8 cellular contexts compared by ENCODE assay signal in genomic region chr6:53349209-53349693, GRCh38. TPM values are rescaled to one million over a fixed set of nuclear protein-coding genes. Genes with fewer than 3 reads are reported as not detected.
A peak's percentile ranks its signal among the peaks of the same experiment; 100 is the strongest.
DNase-seq lines count a peak whose midpoint lies in the region; TF ChIP-seq lines count a peak whose summit lies in the region.

No MANE protein-coding gene starts in this region.

- no peaks in the 10 kb centered on the region for H3K9me3 ChIP-seq in fibroblast of lung (ENCODE audit: control insufficient read depth, insufficient read depth, low read depth, low read length)
- no peaks in the 10 kb centered on the region for H3K9me3 ChIP-seq in sigmoid colon

- POLR2A ChIA-PET in RWPE1 (lab: Yijun Ruan, JAX; ENCODE audit: low non-redundant PET), result no interaction called here

- peaks cover 5% of the 10 kb centered on the region for H3K4me1 ChIP-seq in fibroblast of lung (ENCODE audit: control insufficient read depth, extremely low read depth, insufficient read depth, low read length)
- peaks cover 0 to 25% (median 21%) of the 10 kb centered on the region in 4 donors for H3K4me1 ChIP-seq in sigmoid colon

- H3K4me2 ChIP-seq in fibroblast of lung (ENCODE audit: extremely low read depth, insufficient read depth, low read length), result peak overlapping the region; percentile 84

- peak overlapping the region; percentile 83 for H2AFZ ChIP-seq in fibroblast of lung (ENCODE audit: low read length)

- TF ChIP-seq EP300 in sigmoid colon (IDR thresholded peaks at IDR 0.05), result no peak

- in situ Hi-C loops in GM13977 (cut with MboI; ENCODE audit: low pct_unique_long_range_greater_than_20kb, low sequenced_read_pairs, unreplicated experiment), result no loop called here

- CTCF ChIA-PET in RWPE1 (lab: Yijun Ruan, JAX), result no interaction called here

- TF ChIP-seq CTCF in GM12865 (IDR thresholded peaks at IDR 0.05; ENCODE audit: insufficient read depth, low read depth, low read length, missing control alignments) (no peak), RWPE1 (conservative IDR thresholded peaks at IDR 0.05; ENCODE audit: low read depth) (no peak), fibroblast of lung (conservative IDR thresholded peaks at IDR 0.05 in 1 of 2, IDR thresholded peaks at IDR 0.05 in 1 of 2; ENCODE audit: low read depth in 1 of 2, low read length in 2 of 2) (no peak), sigmoid colon (IDR thresholded peaks at IDR 0.05) (no peak), GM13977 (IDR thresholded peaks at IDR 0.05; ENCODE audit: extremely low read depth, insufficient read depth, missing control alignments) (no peak)

- WGBS in sigmoid colon, 2 donors, result 3% methylated on average over 15 of the region's 15 CpGs

- DNase-seq in GM12865 (ENCODE audit: low read depth) (no peak), RWPE1 (ENCODE audit: low spot score) (no peak), fibroblast of lung (ENCODE audit: low read depth in 2 of 2) (no peak), sigmoid colon (no peak), NCI-H345 (lab: John Stamatoyannopoulos, UW) (no peak), GOT3 (lab: John Stamatoyannopoulos, UW) (no peak), GM13977 (ENCODE audit: low spot score) (no peak), anterior cingulate cortex (lab: John Stamatoyannopoulos, UW) (no peak)

- H3K36me3 ChIP-seq in fibroblast of lung (ENCODE audit: control insufficient read depth, insufficient read depth, low read length) (no peaks in the 10 kb centered on the region), sigmoid colon (no peaks in the 10 kb centered on the region)

- no peaks in the 10 kb centered on the region for H4K20me1 ChIP-seq in fibroblast of lung (ENCODE audit: control insufficient read depth, extremely low read depth, insufficient read depth, low read length)

- H3K9ac ChIP-seq in fibroblast of lung (ENCODE audit: insufficient read depth, low read length), result peak overlapping the region; percentile 93

- intact Hi-C loops in sigmoid colon (cut with DNase I), result loop anchor here (5.0 kb wide), 3 partner anchors 47 to 357 kb away; partner anchors contain the start of gene GCLC

- H3K27me3 ChIP-seq in fibroblast of lung (ENCODE audit: control insufficient read depth, insufficient read depth, low read length) (no peaks in the 10 kb centered on the region), sigmoid colon (no peaks in the 10 kb centered on the region)

- H3K4me3 ChIP-seq in GM12865 (ENCODE audit: low read depth, low read length) (peak overlapping the region; percentile 72), fibroblast of lung (replicated peaks in 1 of 4; ENCODE audit: control extremely low read depth in 1 of 4, insufficient read depth in 1 of 4, low read depth in 3 of 4, low read length in 4 of 4) (peak overlapping the region; percentile 81 to 91 (median 82)), sigmoid colon (peak overlapping the region; percentile 67 to 99 (median 90))

- no peak for TF ChIP-seq POLR2A in sigmoid colon (IDR thresholded peaks at IDR 0.05)

- H3K79me2 ChIP-seq in fibroblast of lung (ENCODE audit: control insufficient read depth, insufficient read depth, low read length), result peaks cover 34% of the 10 kb centered on the region

- H3K27ac ChIP-seq in RWPE1 (peak overlapping the region; percentile 92), fibroblast of lung (ENCODE audit: insufficient read depth, low read length) (peak overlapping the region; percentile 93), sigmoid colon (peak overlapping the region; percentile 91 to 100 (median 100))

RNA-seq across cellular contexts. Expression of gene ELOVL5, which starts 0.5 kb away (rescaled TPM):
- total RNA-seq in fibroblast of lung (61.6 and 67.7 TPM in 2 replicates), sigmoid colon (10 to 100 TPM; 54.3 to 73.8 (median 70.4) TPM)
- polyA plus RNA-seq in fibroblast of lung (71.6 and 96.7 TPM in 2 replicates), sigmoid colon (10 to 100 TPM in 1 of 3 donors, 1 to 10 TPM in 2; 7.2 to 51.6 (median 9.6) TPM)
- 74.5 and 96.4 TPM in 2 replicates for polyA plus RNA-seq in fibroblast of lung (2012)
- polyA minus RNA-seq in fibroblast of lung (ENCODE audit: low replicate concordance), result 75.9 and 80.8 TPM in 2 replicates
